Comparison of ENCODE assay signal across 22 cellular contexts in the genomic region with DNA sequence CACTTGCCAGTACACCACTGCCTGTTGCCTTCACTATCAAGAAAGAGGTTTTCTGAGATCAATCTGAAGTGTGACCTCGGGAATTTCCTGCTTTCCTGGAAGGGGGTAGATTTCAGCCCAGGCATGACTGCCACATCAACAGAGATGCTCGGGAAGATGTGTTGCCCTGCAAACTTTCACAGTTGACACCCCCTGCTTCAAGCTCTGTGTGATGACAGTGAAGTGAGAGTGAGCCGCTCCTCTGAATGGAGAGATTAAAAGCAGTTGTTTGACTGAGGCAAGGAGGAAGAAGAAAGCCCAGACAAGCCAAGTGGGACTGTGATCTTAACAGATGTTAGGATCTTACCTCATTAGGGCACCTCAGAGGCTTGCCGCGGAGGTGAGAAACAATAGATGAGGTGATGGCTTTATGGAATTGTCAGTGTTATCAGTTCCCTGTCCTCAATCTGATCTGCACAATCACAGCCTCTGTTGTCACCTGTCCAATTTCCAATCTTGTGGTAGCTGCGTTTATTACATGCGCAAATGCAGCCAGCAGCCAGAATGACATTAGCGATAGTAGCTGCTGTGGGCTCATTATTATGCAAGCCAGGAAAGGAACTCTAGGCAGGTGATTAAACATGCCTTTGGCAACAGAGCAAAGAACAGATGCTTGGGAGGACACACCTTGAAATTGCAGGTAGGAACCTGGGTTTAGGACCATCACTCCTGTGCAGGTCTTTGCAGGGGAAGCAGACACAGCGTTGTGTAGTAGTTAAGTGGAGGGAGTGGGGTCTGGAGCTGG.
DNase-seq lines count a peak whose midpoint lies in the region; ATAC-seq, FAIRE-seq and TF ChIP-seq lines count a peak whose summit lies in the region.
"Had no signal": no experiment of that assay in that cellular context is flagged by ENCODE, and none has a peak within 500 bp of the region (broad histone marks: within the 10 kb centered on the region; RNA-seq: fewer than 3 reads in every experiment).

No MANE protein-coding gene starts in this region.

- WGBS in trophoblast cell (ENCODE audit: extremely low coverage, insufficient coverage, insufficient read length) = no CpG with 5 or more reads among the region's 9 CpGs
- WGBS in gastroesophageal sphincter (ENCODE audit: low coverage in 1 of 2), 2 donors = 42 to 70% methylated on average over 6 to 7 of the region's 9 CpGs

- no peaks in the 10 kb centered on the region for H3K79me1 ChIP-seq in trophoblast cell (ENCODE audit: low read length)

- DNase-seq in NCI-H1092 treated with DMSO at 0.1 percent for 48 hours (lab: John Stamatoyannopoulos, UW) = peak; percentile 38
- no peak for DNase-seq in NCI-H1092 (lab: John Stamatoyannopoulos, UW)
- DNase-seq in NCI-H2196 treated with DMSO at 0.1 percent for 48 hours (lab: John Stamatoyannopoulos, UW; ENCODE audit: unreplicated experiment) = peak; percentile 68
- DNase-seq in bronchial epithelial cell (ENCODE audit: low read depth) = peak; percentile 70
- peak; percentile 64 to 87 for DNase-seq in trophoblast cell
- no peak for DNase-seq in activated gamma-delta T cell (lab: John Stamatoyannopoulos, UW)
- DNase-seq: 8988T; activated CD4-positive, alpha-beta memory T cell treated with anti-CD3 and anti-CD28 coated beads, Interleukin-2, amount 10 ng/mL, durations not matched to agents 7 days and 5 days; DND-41; effector CD4-positive, alpha-beta T cell; HFFc6; MG63; naive thymus-derived CD4-positive, alpha-beta T cell; NCI-H82; spleen; SW 1271; upper lobe of left lung had no signal

- no peaks in the 10 kb centered on the region for H3K27me3 ChIP-seq in bronchial epithelial cell (ENCODE audit: control insufficient read depth, insufficient read depth, low read length)
- no peaks in the 10 kb centered on the region for H3K27me3 ChIP-seq in trophoblast cell (ENCODE audit: insufficient read depth, low read length)
- peaks cover 42% of the 10 kb centered on the region for H3K27me3 ChIP-seq in gastroesophageal sphincter
- H3K27me3 ChIP-seq: BLaER1 treated with 17β-estradiol and CSF1 and Interleukin-3, amounts not matched to agents 10 nM and 100 nM; MG63; spleen; upper lobe of left lung had no signal

- H4K8ac ChIP-seq in trophoblast cell (ENCODE audit: low read depth, low read length) = no peak overlapping the region

- no peaks in the 10 kb centered on the region for H3K79me2 ChIP-seq in trophoblast cell (ENCODE audit: control insufficient read depth, insufficient read depth, low read length, poor library complexity)

- no peak overlapping the region for H3K23ac ChIP-seq in trophoblast cell (ENCODE audit: low read length)

- no peak overlapping the region for H2BK12ac ChIP-seq in trophoblast cell (ENCODE audit: low read length)

- no peak overlapping the region for H2BK120ac ChIP-seq in trophoblast cell (ENCODE audit: insufficient read depth, low read length, poor library complexity)

- no peaks in the 10 kb centered on the region for H3K36me3 ChIP-seq in bronchial epithelial cell (ENCODE audit: control insufficient read depth, insufficient read depth, low read length)
- H3K36me3 ChIP-seq in trophoblast cell (ENCODE audit: control insufficient read depth in 1 of 2, insufficient read depth in 2 of 2, low read length in 2 of 2) = no peaks in the 10 kb centered on the region
- no peaks in the 10 kb centered on the region for H3K36me3 ChIP-seq in gastroesophageal sphincter
- H3K36me3 ChIP-seq: BLaER1 treated with 17β-estradiol and CSF1 and Interleukin-3, amounts not matched to agents 10 nM and 100 nM; MG63; prostate gland; spleen; upper lobe of left lung had no signal

- TF ChIP-seq CTCF in bronchial epithelial cell (IDR thresholded peaks at IDR 0.05; ENCODE audit: insufficient read depth, low read length, severe bottlenecking) (no peak), gastroesophageal sphincter (IDR thresholded peaks at IDR 0.05) (no peak)

- H3K9ac ChIP-seq in trophoblast cell (ENCODE audit: low read length) = no peak overlapping the region
- H3K9ac ChIP-seq: BLaER1 treated with 17β-estradiol and CSF1 and Interleukin-3, amounts not matched to agents 10 nM and 100 nM had no signal

- ATAC-seq in gastroesophageal sphincter (no peak), GM18519 (IDR thresholded peaks at IDR 0.05; ENCODE audit: low FRiP score, unreplicated experiment) (no peak)
- ATAC-seq: naive thymus-derived CD4-positive, alpha-beta T cell; stimulated activated effector memory CD8-positive, alpha-beta T cell treated with anti-CD3 and anti-CD28 coated beads, Interleukin-12 subunit alpha, Interleukin-12 subunit beta, amount 100 ng/mL, for 72 hours had no signal

- H3K4ac ChIP-seq in trophoblast cell (ENCODE audit: low read depth, low read length) = no peak overlapping the region

- H3K4me3 ChIP-seq in bronchial epithelial cell (ENCODE audit: low read depth, low read length) (no peak overlapping the region), trophoblast cell (ENCODE audit: low read depth, low read length) (no peak overlapping the region), gastroesophageal sphincter (no peak overlapping the region)
- H3K4me3 ChIP-seq: BLaER1 treated with 17β-estradiol and CSF1 and Interleukin-3, amounts not matched to agents 10 nM and 100 nM; MG63; prostate gland; spleen; upper lobe of left lung had no signal

- no peak for TF ChIP-seq POLR2A in gastroesophageal sphincter (IDR thresholded peaks at IDR 0.05)

- H3K14ac ChIP-seq in trophoblast cell (ENCODE audit: low read length) = no peak overlapping the region

- H3K18ac ChIP-seq in trophoblast cell (ENCODE audit: low read length) = no peak overlapping the region

- H3K27ac ChIP-seq in trophoblast cell (ENCODE audit: low read depth, low read length) = no peak overlapping the region
- H3K27ac ChIP-seq in gastroesophageal sphincter = no peak overlapping the region
- H3K27ac ChIP-seq: BLaER1 treated with 17β-estradiol and CSF1 and Interleukin-3, amounts not matched to agents 10 nM and 100 nM; prostate gland; spleen; upper lobe of left lung had no signal

- FAIRE-seq in bronchial epithelial cell (lab: Jason Lieb, UNC) = peak; percentile 83

- H2AFZ ChIP-seq in trophoblast cell (ENCODE audit: insufficient read depth, low read length, poor library complexity) = no peak overlapping the region

- H4K12ac ChIP-seq in trophoblast cell (ENCODE audit: low read depth, low read length) = no peak overlapping the region

- no peak overlapping the region for H2AK5ac ChIP-seq in trophoblast cell (ENCODE audit: low read length)

- H3K4me2 ChIP-seq in trophoblast cell (ENCODE audit: low read length) = no peak overlapping the region
- H3K4me2 ChIP-seq: BLaER1 treated with 17β-estradiol and CSF1 and Interleukin-3, amounts not matched to agents 10 nM and 100 nM had no signal

- no peak for TF ChIP-seq EP300 in gastroesophageal sphincter (IDR thresholded peaks at IDR 0.05)

- H3K9me3 ChIP-seq in trophoblast cell (ENCODE audit: insufficient read depth, low read depth, low read length) (no peaks in the 10 kb centered on the region), gastroesophageal sphincter (no peaks in the 10 kb centered on the region)
- H3K9me3 ChIP-seq: prostate gland, spleen, upper lobe of left lung had no signal

- no peak overlapping the region for H4K91ac ChIP-seq in trophoblast cell (ENCODE audit: low read depth, low read length)

- H2BK5ac ChIP-seq in trophoblast cell (ENCODE audit: low read depth, low read length, poor library complexity) = no peak overlapping the region

- H3K4me1 ChIP-seq in trophoblast cell (ENCODE audit: control insufficient read depth in 1 of 2, insufficient read depth in 2 of 2, low read length in 2 of 2) = peaks cover 15 to 18% of the 10 kb centered on the region in 2 experiments
- H3K4me1 ChIP-seq in gastroesophageal sphincter = no peaks in the 10 kb centered on the region
- H3K4me1 ChIP-seq: prostate gland, upper lobe of left lung had no signal

Comparison
In these comparisons a context has a peak if more than half of its experiments do, and no peak if none do; other contexts are left out.
1. DNase-seq: peak in NCI-H1092 treated with DMSO at 0.1 percent for 48 hours (single experiment), NCI-H2196 treated with DMSO at 0.1 percent for 48 hours (single experiment), bronchial epithelial cell (single experiment) and trophoblast cell (2 of 2); none in NCI-H1092 (single experiment) and activated gamma-delta T cell (single experiment).